ENCODE assay signal across 8 cellular contexts in the genomic region with DNA sequence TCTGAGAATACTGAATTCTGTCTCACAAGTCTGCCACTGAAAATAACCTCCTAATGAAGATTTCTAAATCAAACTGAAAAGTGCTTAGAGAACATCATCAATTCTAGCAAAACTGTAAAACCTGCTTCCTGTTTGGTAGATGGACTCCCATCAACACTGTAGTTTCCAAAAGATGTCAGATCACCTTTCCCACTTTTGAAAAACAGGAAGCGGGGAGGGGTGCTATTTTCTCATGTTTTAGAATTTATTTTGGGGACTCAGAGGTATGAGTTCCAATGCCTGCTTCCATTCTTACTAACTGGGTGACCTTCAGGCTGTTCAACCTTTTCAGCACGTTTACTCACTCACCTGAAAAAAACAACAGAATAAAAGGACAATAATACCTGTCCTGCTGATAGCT. TPM values are rescaled to one million over a fixed set of nuclear protein-coding genes. Genes with fewer than 3 reads are reported as not detected.
DNase-seq lines count a peak whose midpoint lies in the region; ATAC-seq and TF ChIP-seq lines count a peak whose summit lies in the region.

No MANE protein-coding gene starts in this region.

- H3K27me3 ChIP-seq in Panc1 (ENCODE audit: control insufficient read depth, insufficient read depth, low read length) (no peaks in the 10 kb centered on the region), esophagus muscularis mucosa (no peaks in the 10 kb centered on the region), rectal smooth muscle tissue (ENCODE audit: control insufficient read depth, insufficient read depth, low read length) (no peaks in the 10 kb centered on the region), body of pancreas (no peaks in the 10 kb centered on the region)

- H3K4me3 ChIP-seq in Panc1 (ENCODE audit: low read depth in 2 of 2, low read length in 2 of 2) = peak overlapping the region; percentile 91 to 93
- H3K4me3 ChIP-seq in esophagus muscularis mucosa = peak overlapping the region; percentile 79 to 89 (median 86)
- peak overlapping the region; percentile 92 for H3K4me3 ChIP-seq in rectal smooth muscle tissue (ENCODE audit: low read length)
- H3K4me3 ChIP-seq in body of pancreas = no peak overlapping the region

- in situ Hi-C loops in Panc1 (cut with HindIII; ENCODE audit: low pct_unique_long_range_greater_than_20kb, low sequenced_read_pairs) (no loop called here), ACHN (cut with HindIII; ENCODE audit: low pct_ligation_motif_present, low pct_unique_long_range_greater_than_20kb, low sequenced_read_pairs) (no loop called here)

- ATAC-seq in Panc1 = no peak
- no peak for ATAC-seq in body of pancreas
- no peak for ATAC-seq in GM19455 (IDR thresholded peaks at IDR 0.05; ENCODE audit: unreplicated experiment)
- no peak for ATAC-seq in HG02840 (IDR thresholded peaks at IDR 0.05; ENCODE audit: low FRiP score, unreplicated experiment)

- intact Hi-C loops in Panc1 (cut with micrococcal nuclease; ENCODE audit: unreplicated experiment) = no loop called here
- intact Hi-C loops in esophagus muscularis mucosa (cut with DNase I) = loop anchor here (5.0 to 10.0 kb wide), 3 partner anchors 49 to 726 kb away; a partner anchor contains a TSS
- intact Hi-C loops in body of pancreas (cut with DNase I) = no loop called here

- DNase-seq in Panc1 (ENCODE audit: low read depth, low spot score) (no peak), esophagus muscularis mucosa (ENCODE audit: extremely low spot score) (peak; percentile 29), body of pancreas (no peak), ACHN (no peak)

- POLR2A ChIA-PET in Panc1 (lab: Charles Lee) = no interaction called here

- no peak for TF ChIP-seq EP300 in esophagus muscularis mucosa (IDR thresholded peaks at IDR 0.05)

- no peak for TF ChIP-seq POLR2A in esophagus muscularis mucosa (IDR thresholded peaks at IDR 0.05; ENCODE audit: low read depth)
- no peak for TF ChIP-seq POLR2A in body of pancreas (IDR thresholded peaks at IDR 0.05)

- no peak for TF ChIP-seq CTCF in Panc1 (IDR thresholded peaks at IDR 0.05)
- TF ChIP-seq CTCF in esophagus muscularis mucosa (IDR thresholded peaks at IDR 0.05) = no peak
- TF ChIP-seq CTCF in body of pancreas (IDR thresholded peaks at IDR 0.05) = no peak

- H3K4me1 ChIP-seq in ES-I3 (ENCODE audit: insufficient read depth, low read length) = no peaks in the 10 kb centered on the region; the same call in 1 of the 2 replicates
- peaks cover 40% of the 10 kb centered on the region for H3K4me1 ChIP-seq in Panc1 (ENCODE audit: control insufficient read depth, insufficient read depth, low read length)
- H3K4me1 ChIP-seq in esophagus muscularis mucosa = peaks cover 39 to 63% (median 60%) of the 10 kb centered on the region in 4 donors
- peaks cover 28% of the 10 kb centered on the region for H3K4me1 ChIP-seq in rectal smooth muscle tissue (ENCODE audit: control insufficient read depth, insufficient read depth, low read length)
- peaks cover 41% of the 10 kb centered on the region for H3K4me1 ChIP-seq in body of pancreas

- BruUV-seq in Panc1 (replicated peaks; lab: Mats Ljungman, UMichigan) = no TSS peak

- CTCF ChIA-PET in Panc1 (lab: Charles Lee) = interaction anchor here (1.0 kb wide), 1 partner anchor 57 kb away, joined by 4 read pairs; no protein-coding TSS in a partner anchor

- H3K9ac ChIP-seq in ES-I3 (ENCODE audit: low read depth, low read length) = peak overlapping the region; percentile 77; the same call in 1 of the 2 replicates
- H3K9ac ChIP-seq in rectal smooth muscle tissue (ENCODE audit: low read length) = no peak overlapping the region

- H3K27ac ChIP-seq in Panc1 (ENCODE audit: low read length) = peak overlapping the region; percentile 97
- peak overlapping the region in 2 of 4 donors; percentile 87 to 93 for H3K27ac ChIP-seq in esophagus muscularis mucosa (replicated peaks in 1 of 4)
- no peak overlapping the region for H3K27ac ChIP-seq in rectal smooth muscle tissue (ENCODE audit: low read depth, low read length)
- H3K27ac ChIP-seq in body of pancreas = no peak overlapping the region

- H3K9me3 ChIP-seq in ES-I3 (ENCODE audit: control insufficient read depth, insufficient read depth, low read length) = no peaks in the 10 kb centered on the region
- no peaks in the 10 kb centered on the region for H3K9me3 ChIP-seq in Panc1 (ENCODE audit: control insufficient read depth, insufficient read depth, low read depth, low read length)
- no peaks in the 10 kb centered on the region for H3K9me3 ChIP-seq in esophagus muscularis mucosa
- no peaks in the 10 kb centered on the region for H3K9me3 ChIP-seq in body of pancreas

- 70% methylated on average over 2 of the region's 2 CpGs for WGBS in esophagus muscularis mucosa
- 50 to 53% methylated on average over 2 of the region's 2 CpGs for WGBS in body of pancreas, 2 donors

- H3K36me3 ChIP-seq in ES-I3 (ENCODE audit: insufficient read depth, low read length) = peaks cover 7% of the 10 kb centered on the region
- H3K36me3 ChIP-seq in Panc1 (ENCODE audit: control insufficient read depth, insufficient read depth, low read length) = peaks cover 66% of the 10 kb centered on the region
- H3K36me3 ChIP-seq in esophagus muscularis mucosa = peaks cover 17 to 67% (median 47%) of the 10 kb centered on the region in 4 donors
- peaks cover 22% of the 10 kb centered on the region for H3K36me3 ChIP-seq in rectal smooth muscle tissue (ENCODE audit: control insufficient read depth, insufficient read depth, low read length)
- H3K36me3 ChIP-seq in body of pancreas (replicated peaks in 1 of 2; ENCODE audit: insufficient read depth in 1 of 2, low read depth in 2 of 2) = peaks cover 0 to 15% of the 10 kb centered on the region in 2 donors

RNA-seq across cellular contexts. Expression of a gene that starts 1.2 kb away (rescaled TPM):
- total RNA-seq in Panc1 (2021; ENCODE audit: unreplicated experiment) (90.6 TPM), esophagus muscularis mucosa (10 to 100 TPM; 30.8 to 44.0 (median 37.2) TPM), body of pancreas (10 to 100 TPM; 16.2 to 16.6 TPM)
- polyA plus RNA-seq in Panc1 (2012; ENCODE audit: insufficient read length) = 203 TPM

RNA-seq across cellular contexts. Expression of a gene that starts 11.7 kb away (rescaled TPM):
- total RNA-seq in Panc1 (2021; ENCODE audit: unreplicated experiment) (131 TPM), esophagus muscularis mucosa (10 to 100 TPM; 32.0 to 48.4 (median 36.6) TPM), body of pancreas (10 to 100 TPM; 20.8 to 29.3 TPM)
- polyA plus RNA-seq in Panc1 (2012; ENCODE audit: insufficient read length) = 108 TPM

RNA-seq across cellular contexts. Expression of a gene that starts 11.7 kb away (rescaled TPM):
- not detected for total RNA-seq in Panc1 (2021; ENCODE audit: unreplicated experiment)
- polyA plus RNA-seq in Panc1 (2012; ENCODE audit: insufficient read length) = 0.11 TPM
- under 1 TPM in 2 of 4 donors, not detected in 2; under 0.01 to 0.83 TPM for total RNA-seq in esophagus muscularis mucosa
- not detected for total RNA-seq in body of pancreas

RNA-seq across cellular contexts. Expression of a gene that starts 23.9 kb away (rescaled TPM):
- total RNA-seq in Panc1 (2021; ENCODE audit: unreplicated experiment) (113 TPM), esophagus muscularis mucosa (100 to 1,000 TPM; 136 to 267 (median 190) TPM), body of pancreas (10 to 100 TPM; 54.1 to 89.8 TPM)
- polyA plus RNA-seq in Panc1 (2012; ENCODE audit: insufficient read length) = 220 TPM

RNA-seq across cellular contexts. Expression of a gene that starts 49.9 kb away (rescaled TPM):
- total RNA-seq in Panc1 (2021; ENCODE audit: unreplicated experiment) (108 TPM), esophagus muscularis mucosa (10 to 100 TPM; 30.5 to 41.5 (median 34.9) TPM), body of pancreas (10 to 100 TPM; 35.9 to 45.9 TPM)
- 131 TPM for polyA plus RNA-seq in Panc1 (2012; ENCODE audit: insufficient read length)

Comparison
In these comparisons a context has a peak if more than half of its experiments do, and no peak if none do; other contexts are left out.
1. H3K4me3 ChIP-seq: peak in Panc1 (2 of 2), esophagus muscularis mucosa (4 of 4) and rectal smooth muscle tissue (single experiment); none in body of pancreas (0 of 2).